Comparison of ENCODE assay signal across 8 cellular contexts in the genomic region with DNA sequence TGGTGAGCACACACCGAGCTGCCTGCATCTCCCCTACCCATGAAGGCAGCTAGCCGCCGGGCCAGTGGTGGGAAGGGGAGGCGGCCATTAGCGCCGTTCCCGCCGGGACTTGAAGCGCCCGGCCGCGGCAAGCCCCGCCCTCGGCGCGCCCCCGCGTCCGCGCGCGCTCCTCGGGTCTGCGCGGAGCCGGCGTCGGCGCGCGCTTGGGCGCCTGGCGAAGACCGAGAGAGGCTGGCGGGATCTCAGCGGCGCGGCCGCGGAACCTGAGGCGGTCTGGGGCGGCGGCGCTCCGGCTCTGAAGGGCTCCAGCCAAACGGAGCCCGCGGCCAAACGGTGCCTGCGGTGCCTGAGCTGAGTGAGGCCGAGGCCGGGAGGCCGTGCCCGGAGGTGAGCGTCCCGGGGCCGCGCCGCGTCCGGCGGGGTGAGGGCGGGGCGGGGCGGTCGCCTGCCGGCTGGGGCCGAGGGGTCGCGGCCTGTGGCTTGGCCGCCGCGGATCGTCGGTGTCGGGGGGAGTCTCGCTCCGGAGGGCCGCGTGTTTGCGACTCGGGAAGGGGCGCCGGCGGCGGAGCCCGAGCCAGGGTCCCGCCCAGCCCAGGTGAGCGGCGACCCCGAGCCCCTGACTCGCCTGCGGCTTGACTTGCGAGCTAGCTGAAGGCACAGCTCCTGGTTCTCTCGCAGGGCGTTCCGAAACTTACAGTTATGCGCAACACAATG. TPM values are rescaled to one million over a fixed set of nuclear protein-coding genes. Genes with fewer than 3 reads are reported as not detected.
DNase-seq lines count a peak whose midpoint lies in the region; ATAC-seq and TF ChIP-seq lines count a peak whose summit lies in the region.

A gene with protein sequence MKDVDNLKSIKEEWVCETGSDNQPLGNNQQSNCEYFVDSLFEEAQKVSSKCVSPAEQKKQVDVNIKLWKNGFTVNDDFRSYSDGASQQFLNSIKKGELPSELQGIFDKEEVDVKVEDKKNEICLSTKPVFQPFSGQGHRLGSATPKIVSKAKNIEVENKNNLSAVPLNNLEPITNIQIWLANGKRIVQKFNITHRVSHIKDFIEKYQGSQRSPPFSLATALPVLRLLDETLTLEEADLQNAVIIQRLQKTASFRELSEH (plus strand): TSS at position 202 of the 714 bp plus-strand sequence. CDS start 17,852 bp downstream, outside the sequence.

- H3K27ac Mint-ChIP-seq in activated T-helper 2 cell treated with anti-CD3 and anti-CD28 coated beads, Interferon-gamma antibody, Interleukin-2, Interleukin-4, amounts not matched to agents 10 μg/mL and 5 μg/mL and 100 μg/mL, durations not matched to agents 14 hours and 24 hours and 36 hours, result peak within 1 kb of the TSS; percentile 89
- peak within 1 kb of the TSS; percentile 85 to 95 for H3K27ac Mint-ChIP-seq in natural killer cell treated with Interleukin-12 subunit alpha and Interleukin-12 subunit beta and Interleukin-15 and Interleukin-18, amount 100 ng/mL, for 72 hours
- H3K27ac Mint-ChIP-seq in stimulated activated naive CD8-positive, alpha-beta T cell treated with anti-CD3 and anti-CD28 coated beads, Interleukin-15, Interleukin-2, amounts not matched to agents 100 ng/mL and 50 ng/mL, for 24 hours, result peak within 1 kb of the TSS; percentile 86

- peak within 1 kb of the TSS; percentile 92 for H3K4me3 Mint-ChIP-seq in activated T-helper 2 cell treated with anti-CD3 and anti-CD28 coated beads, Interferon-gamma antibody, Interleukin-2, Interleukin-4, amounts not matched to agents 10 μg/mL and 5 μg/mL and 100 μg/mL, durations not matched to agents 14 hours and 24 hours and 36 hours (ENCODE audit: low read depth)
- H3K4me3 Mint-ChIP-seq in natural killer cell treated with Interleukin-12 subunit alpha and Interleukin-12 subunit beta and Interleukin-15 and Interleukin-18, amount 100 ng/mL, for 72 hours, result peak within 1 kb of the TSS; percentile 94
- H3K4me3 Mint-ChIP-seq in stimulated activated naive CD8-positive, alpha-beta T cell treated with anti-CD3 and anti-CD28 coated beads, Interleukin-15, Interleukin-2, amounts not matched to agents 100 ng/mL and 50 ng/mL, for 24 hours, result peak within 1 kb of the TSS; percentile 86

- peaks cover 2% of the 10 kb centered on the region for H3K27me3 Mint-ChIP-seq in activated T-helper 2 cell treated with anti-CD3 and anti-CD28 coated beads, Interferon-gamma antibody, Interleukin-2, Interleukin-4, amounts not matched to agents 10 μg/mL and 5 μg/mL and 100 μg/mL, durations not matched to agents 14 hours and 24 hours and 36 hours (ENCODE audit: low read depth)
- peaks cover 0 to 6% of the 10 kb centered on the region in 2 donors for H3K27me3 Mint-ChIP-seq in natural killer cell treated with Interleukin-12 subunit alpha and Interleukin-12 subunit beta and Interleukin-15 and Interleukin-18, amount 100 ng/mL, for 72 hours
- H3K27me3 Mint-ChIP-seq in stimulated activated naive CD8-positive, alpha-beta T cell treated with anti-CD3 and anti-CD28 coated beads, Interleukin-15, Interleukin-2, amounts not matched to agents 100 ng/mL and 50 ng/mL, for 24 hours, result peaks cover 7% of the 10 kb centered on the region

- TF ChIP-seq CTCF in fibroblast of pulmonary artery (IDR thresholded peaks at IDR 0.05; ENCODE audit: low read length, missing control alignments), result no peak

- ATAC-seq in GM21529 (IDR thresholded peaks at IDR 0.05; ENCODE audit: unreplicated experiment), result peak; percentile 69
- peak; percentile 94 to 95 for ATAC-seq in natural killer cell treated with Interleukin-12 subunit alpha and Interleukin-12 subunit beta and Interleukin-15 and Interleukin-18, amount 100 ng/mL, for 72 hours

- DNase-seq in DMS79 (lab: John Stamatoyannopoulos, UW) (peak; percentile 20), HuH-7.5 (ENCODE audit: low spot score) (peak; percentile 79), RPMI7951 (ENCODE audit: low read depth) (peak; percentile 82), fibroblast of pulmonary artery (ENCODE audit: low read depth) (peak; percentile 79)
- DNase-seq in activated T-helper 2 cell treated with anti-CD3 and anti-CD28 coated beads, Interferon-gamma antibody, Interleukin-2, Interleukin-4, amounts not matched to agents 10 μg/mL and 5 μg/mL and 100 μg/mL, durations not matched to agents 14 hours and 24 hours and 36 hours (ENCODE audit: low spot score), result peak; percentile 75
- peak; percentile 85 for DNase-seq in natural killer cell treated with Interleukin-12 subunit alpha and Interleukin-12 subunit beta and Interleukin-15 and Interleukin-18, amount 100 ng/mL, for 72 hours (ENCODE audit: low spot score)

- intact Hi-C loops in activated T-helper 2 cell treated with anti-CD3 and anti-CD28 coated beads, Interferon-gamma antibody, Interleukin-2, Interleukin-4, amounts not matched to agents 10 μg/mL and 5 μg/mL and 100 μg/mL, durations not matched to agents 14 hours and 24 hours and 36 hours (cut with micrococcal nuclease), result loop anchor here (1.0 to 10.0 kb wide), 3 partner anchors 13 to 1034 kb away; partner anchors contain the start of genes ATAD2B, DNAJC27 and WDCP

- H3K36me3 Mint-ChIP-seq in activated T-helper 2 cell treated with anti-CD3 and anti-CD28 coated beads, Interferon-gamma antibody, Interleukin-2, Interleukin-4, amounts not matched to agents 10 μg/mL and 5 μg/mL and 100 μg/mL, durations not matched to agents 14 hours and 24 hours and 36 hours (ENCODE audit: low read depth), result peaks cover 22% of the 10 kb centered on the region
- no peaks in the 10 kb centered on the region for H3K36me3 Mint-ChIP-seq in natural killer cell treated with Interleukin-12 subunit alpha and Interleukin-12 subunit beta and Interleukin-15 and Interleukin-18, amount 100 ng/mL, for 72 hours
- H3K36me3 Mint-ChIP-seq in stimulated activated naive CD8-positive, alpha-beta T cell treated with anti-CD3 and anti-CD28 coated beads, Interleukin-15, Interleukin-2, amounts not matched to agents 100 ng/mL and 50 ng/mL, for 24 hours (ENCODE audit: low read depth), result peaks cover 9% of the 10 kb centered on the region

- peak within 1 kb of the TSS; percentile 81 for H3K4me3 ChIP-seq in fibroblast of pulmonary artery (replicated peaks; ENCODE audit: low read depth, low read length)

- H3K9me3 Mint-ChIP-seq in activated T-helper 2 cell treated with anti-CD3 and anti-CD28 coated beads, Interferon-gamma antibody, Interleukin-2, Interleukin-4, amounts not matched to agents 10 μg/mL and 5 μg/mL and 100 μg/mL, durations not matched to agents 14 hours and 24 hours and 36 hours, result no peaks in the 10 kb centered on the region
- no peaks in the 10 kb centered on the region for H3K9me3 Mint-ChIP-seq in natural killer cell treated with Interleukin-12 subunit alpha and Interleukin-12 subunit beta and Interleukin-15 and Interleukin-18, amount 100 ng/mL, for 72 hours
- no peaks in the 10 kb centered on the region for H3K9me3 Mint-ChIP-seq in stimulated activated naive CD8-positive, alpha-beta T cell treated with anti-CD3 and anti-CD28 coated beads, Interleukin-15, Interleukin-2, amounts not matched to agents 100 ng/mL and 50 ng/mL, for 24 hours

- H3K4me1 Mint-ChIP-seq in activated T-helper 2 cell treated with anti-CD3 and anti-CD28 coated beads, Interferon-gamma antibody, Interleukin-2, Interleukin-4, amounts not matched to agents 10 μg/mL and 5 μg/mL and 100 μg/mL, durations not matched to agents 14 hours and 24 hours and 36 hours (ENCODE audit: low read depth), result peaks cover 27% of the 10 kb centered on the region
- peaks cover 26 to 29% of the 10 kb centered on the region in 2 donors for H3K4me1 Mint-ChIP-seq in natural killer cell treated with Interleukin-12 subunit alpha and Interleukin-12 subunit beta and Interleukin-15 and Interleukin-18, amount 100 ng/mL, for 72 hours (ENCODE audit: low read depth in 2 of 2)
- peaks cover 26% of the 10 kb centered on the region for H3K4me1 Mint-ChIP-seq in stimulated activated naive CD8-positive, alpha-beta T cell treated with anti-CD3 and anti-CD28 coated beads, Interleukin-15, Interleukin-2, amounts not matched to agents 100 ng/mL and 50 ng/mL, for 24 hours (ENCODE audit: low read depth)

RNA-seq across cellular contexts. Expression of the gene that starts here (rescaled TPM):
- 19.6 and 24.2 TPM in 2 replicates for total RNA-seq in RPMI7951 (2014; rRNA removed; shearing (Covaris generic))
- total RNA-seq in activated T-helper 2 cell treated with anti-CD3 and anti-CD28 coated beads, Interferon-gamma antibody, Interleukin-2, Interleukin-4, amounts not matched to agents 10 μg/mL and 5 μg/mL and 100 μg/mL, durations not matched to agents 14 hours and 24 hours and 36 hours, result 17.6 and 18.3 TPM in 2 replicates
- 10 to 100 TPM; 11.2 to 14.1 TPM for total RNA-seq in natural killer cell treated with Interleukin-12 subunit alpha and Interleukin-12 subunit beta and Interleukin-15 and Interleukin-18, amount 100 ng/mL, for 72 hours

Comparison
In these comparisons a context has a peak if more than half of its experiments do, and no peak if none do; other contexts are left out.
1. Peak in every context shown above with its lines: DNase-seq, ATAC-seq and H3K4me3 ChIP-seq.
2. DNase-seq: peak in every context shown above with its lines; median percentile 85 in natural killer cell treated with Interleukin-12 subunit alpha and Interleukin-12 subunit beta and Interleukin-15 and Interleukin-18, amount 100 ng/mL, for 72 hours; 82 in RPMI7951; 79 in HuH-7.5; 79 in fibroblast of pulmonary artery; 75 in activated T-helper 2 cell treated with anti-CD3 and anti-CD28 coated beads, Interferon-gamma antibody, Interleukin-2, Interleukin-4, amounts not matched to agents 10 μg/mL and 5 μg/mL and 100 μg/mL, durations not matched to agents 14 hours and 24 hours and 36 hours; 20 in DMS79.